In genomic region chr1:181159451-181160151, GRCh38 we compare ENCODE assay signal across 1 cellular context.
A peak's percentile ranks its signal among the peaks of the same experiment; 100 is the strongest.
TF ChIP-seq lines count a peak whose summit lies in the region.

No MANE protein-coding gene starts in this region.

TF ChIP-seq in GM12878, 131 proteins besides CTCF, POLR2A, EP300 and RAD21 (continued from another document):
- 0 out of 4 replicates have a peak, but pooled peaks of 1 of the 2 experiments have one; percentile 12 for TF ChIP-seq BHLHE40 (IDR thresholded peaks at IDR 0.05; ENCODE audit: borderline replicate concordance in 1 of 2, low read depth in 2 of 2, low read length in 1 of 2)
- TF ChIP-seq MLLT1 (IDR thresholded peaks at IDR 0.05): peak; percentile 99
- TF ChIP-seq GATAD2B (conservative IDR thresholded peaks at IDR 0.05; ENCODE audit: low read depth): peak; percentile 59; the same call in 1 of the 2 replicates
- 0 out of 2 replicates have a peak, but pooled peaks have one; percentile 13 for TF ChIP-seq IRF4 (IDR thresholded peaks at IDR 0.05; ENCODE audit: low read depth, low read length)
- peak; percentile 52 for TF ChIP-seq IKZF1 (conservative IDR thresholded peaks at IDR 0.05)
- TF ChIP-seq CBX5 (IDR thresholded peaks at IDR 0.05; ENCODE audit: low read depth): no peak
- TF ChIP-seq NR2F1 (conservative IDR thresholded peaks at IDR 0.05): 0 out of 2 replicates have a peak, but pooled peaks have one; percentile 42
- peak; percentile 30; the same call in 1 of the 2 replicates for TF ChIP-seq NBN (IDR thresholded peaks at IDR 0.05)
- TF ChIP-seq EZH2 (IDR thresholded peaks at IDR 0.05; ENCODE audit: borderline replicate concordance, control insufficient read depth, low read depth, low read length): peak; percentile 90; the same call in 1 of the 2 replicates
- peak; percentile 51; the same call in 1 of the 2 replicates for TF ChIP-seq MTA3 (IDR thresholded peaks at IDR 0.05; ENCODE audit: borderline replicate concordance, low read length)
- TF ChIP-seq HCFC1 (IDR thresholded peaks at IDR 0.05; ENCODE audit: low read length): no peak
- peak; percentile 45; the same call in 1 of the 2 replicates for TF ChIP-seq FOXM1 (IDR thresholded peaks at IDR 0.05; ENCODE audit: low read depth, low read length)
- TF ChIP-seq CREB1 (IDR thresholded peaks at IDR 0.05; ENCODE audit: low read depth): no peak
- peak; percentile 59; the same call in 1 of the 2 replicates for TF ChIP-seq NFIC (IDR thresholded peaks at IDR 0.05; ENCODE audit: low read depth, low read length)
- peak; percentile 95 for TF ChIP-seq CBFB (IDR thresholded peaks at IDR 0.05; ENCODE audit: low read depth)
- peak; percentile 25; the same call in 1 of the 3 replicates for TF ChIP-seq POU2F2 (IDR thresholded peaks at IDR 0.05; ENCODE audit: borderline replicate concordance, low read depth, low read length)
- TF ChIP-seq ATF2 (IDR thresholded peaks at IDR 0.05; ENCODE audit: low read length): 0 out of 2 replicates have a peak, but pooled peaks have one; percentile 30
- TF ChIP-seq MEF2B (IDR thresholded peaks at IDR 0.05; ENCODE audit: partially characterized antibody, poor library complexity, severe bottlenecking): peak; percentile 20
- TF ChIP-seq CEBPB (IDR thresholded peaks at IDR 0.05; ENCODE audit: borderline replicate concordance in 1 of 2, low read depth in 2 of 2, low read length in 2 of 2): no peak
